Comparison of ENCODE assay signal across 8 cellular contexts in genomic region chr19:40139533-40140287, GRCh38. TPM values are rescaled to one million over a fixed set of nuclear protein-coding genes. Genes with fewer than 3 reads are reported as not detected.
DNase-seq lines count a peak whose midpoint lies in the region; ATAC-seq, FAIRE-seq and TF ChIP-seq lines count a peak whose summit lies in the region.

No MANE protein-coding gene starts in this region.

- H2AFZ ChIP-seq in keratinocyte (ENCODE audit: control insufficient read depth, low read length): no peak overlapping the region

- H3K9me1 ChIP-seq in keratinocyte (ENCODE audit: control insufficient read depth, extremely low read depth, insufficient read depth, low read length): no peaks in the 10 kb centered on the region

- H3K9ac ChIP-seq in keratinocyte (ENCODE audit: control insufficient read depth, extremely low read depth, insufficient read depth, low read length): no peak overlapping the region

- no peak overlapping the region for H3K27ac ChIP-seq in keratinocyte (ENCODE audit: control insufficient read depth, insufficient read depth, low read length)

- in situ Hi-C loops in GM13977 (cut with MboI; ENCODE audit: low pct_unique_long_range_greater_than_20kb, low sequenced_read_pairs, unreplicated experiment) (no loop called here), astrocyte of the spinal cord (cut with HindIII; ENCODE audit: low sequenced_read_pairs) (no loop called here)

- FAIRE-seq in keratinocyte (lab: Jason Lieb, UNC): peak; percentile 74

- no peak overlapping the region for H3K4me2 ChIP-seq in keratinocyte (ENCODE audit: control insufficient read depth, extremely low read depth, insufficient read depth, low read depth, low read length)

- no peak overlapping the region for H3K4me3 Mint-ChIP-seq in type B pancreatic cell

- no peaks in the 10 kb centered on the region for H3K79me2 ChIP-seq in keratinocyte (ENCODE audit: control insufficient read depth, insufficient read depth, low read length)

- H3K4me1 ChIP-seq in BE2C (no peaks in the 10 kb centered on the region), keratinocyte (ENCODE audit: control insufficient read depth, extremely low read depth, insufficient read depth, low read length) (no peaks in the 10 kb centered on the region)

- no peak for ATAC-seq in GM19452 (IDR thresholded peaks at IDR 0.05; ENCODE audit: unreplicated experiment)
- no peak for ATAC-seq in GM21381 (IDR thresholded peaks at IDR 0.05; ENCODE audit: unreplicated experiment)

- peaks cover 47% of the 10 kb centered on the region for H3K27me3 Mint-ChIP-seq in type B pancreatic cell

- H3K36me3 ChIP-seq in BE2C: no peaks in the 10 kb centered on the region
- H3K36me3 ChIP-seq in keratinocyte (ENCODE audit: control insufficient read depth in 2 of 2, extremely low read depth in 1 of 2, insufficient read depth in 2 of 2, low read length in 2 of 2): no peaks in the 10 kb centered on the region

- peaks cover 11% of the 10 kb centered on the region for H3K27me3 ChIP-seq in BE2C
- H3K27me3 ChIP-seq in keratinocyte (ENCODE audit: control insufficient read depth, extremely low read depth, insufficient read depth, low read length): peaks cover 4% of the 10 kb centered on the region

- DNase-seq in BE2C (no peak), GM13977 (ENCODE audit: low spot score) (peak; percentile 50), NCI-H2227 treated with DMSO at 0.1 percent for 48 hours (lab: John Stamatoyannopoulos, UW) (peak; percentile 96), astrocyte of the spinal cord (ENCODE audit: low read depth, low spot score) (peak; percentile 41), keratinocyte (ENCODE audit: low read depth, low spot score) (no peak), type B pancreatic cell (ENCODE audit: extremely low spot score, unreplicated experiment) (no peak)

- H3K4me1 Mint-ChIP-seq in type B pancreatic cell (ENCODE audit: unreplicated experiment): no peaks in the 10 kb centered on the region

- H3K4me3 ChIP-seq in BE2C (ENCODE audit: low read depth, low read length) (no peak overlapping the region), astrocyte of the spinal cord (ENCODE audit: low read depth, low read length) (no peak overlapping the region), keratinocyte (ENCODE audit: control insufficient read depth in 2 of 3, extremely low read depth in 1 of 3, insufficient read depth in 2 of 3, low read depth in 1 of 3, low read length in 3 of 3) (no peak overlapping the region)

- TF ChIP-seq CTCF in BE2C (IDR thresholded peaks at IDR 0.05; ENCODE audit: low read depth, low read length): peak; percentile 80
- TF ChIP-seq CTCF in GM13977 (IDR thresholded peaks at IDR 0.05; ENCODE audit: extremely low read depth, insufficient read depth, missing control alignments): peak; percentile 71
- TF ChIP-seq CTCF in astrocyte of the spinal cord (IDR thresholded peaks at IDR 0.05; ENCODE audit: low read depth, low read length): peak; percentile 58
- peak; percentile 57 to 72 (median 68) for TF ChIP-seq CTCF in keratinocyte (optimal IDR thresholded peaks at IDR 0.05 in 1 of 3, IDR thresholded peaks at IDR 0.05 in 1 of 3, conservative IDR thresholded peaks at IDR 0.05 in 1 of 3; ENCODE audit: extremely low read depth in 1 of 3, insufficient read depth in 2 of 3, low read length in 3 of 3)
- peak; percentile 82 for TF ChIP-seq CTCF in type B pancreatic cell (conservative IDR thresholded peaks at IDR 0.05)

- no peaks in the 10 kb centered on the region for H3K36me3 Mint-ChIP-seq in type B pancreatic cell

- H3K9me3 ChIP-seq in BE2C (no peaks in the 10 kb centered on the region), keratinocyte (ENCODE audit: control insufficient read depth, low read depth, low read length) (no peaks in the 10 kb centered on the region)

- no peaks in the 10 kb centered on the region for H3K9me3 Mint-ChIP-seq in type B pancreatic cell

- no peak overlapping the region for H3K27ac Mint-ChIP-seq in type B pancreatic cell

- H4K20me1 ChIP-seq in keratinocyte (ENCODE audit: control insufficient read depth, extremely low read depth, insufficient read depth, low read length): no peaks in the 10 kb centered on the region

- dilution Hi-C loops in keratinocyte (cut with MboI; ENCODE audit: extremely low pct_ligation_motif_present, low sequenced_read_pairs): no loop called here

RNA-seq across cellular contexts. Expression of gene ZNF780A, which starts 49.0 kb away (rescaled TPM):
- 2.1 TPM for polyA plus RNA-seq in BE2C (2012; ENCODE audit: insufficient read depth, insufficient read length, low read depth)
- 12.2 to 20.3 TPM (median 19.0 TPM) in 3 replicates for polyA plus RNA-seq in keratinocyte
- polyA plus RNA-seq in keratinocyte (2011; ENCODE audit: low read depth): 10.1 TPM
- 14.7 and 16.4 TPM in 2 replicates for polyA plus RNA-seq in keratinocyte (2011; cell fraction: cytosol; rRNA removed)
- polyA plus RNA-seq in keratinocyte (2011; cell fraction: nucleus; rRNA removed): 21.9 and 22.5 TPM in 2 replicates
- polyA plus RNA-seq in keratinocyte (2012; ENCODE audit: low replicate concordance): 11.3 and 15.2 TPM in 2 replicates
- polyA minus RNA-seq in keratinocyte: 0.85 to 20.9 TPM (median 7.6 TPM) in 3 replicates
- 4.8 TPM for polyA minus RNA-seq in keratinocyte (2011; cell fraction: cytosol; rRNA and poly(A)+ RNA removed)
- polyA minus RNA-seq in keratinocyte (2011; cell fraction: nucleus; rRNA and poly(A)+ RNA removed): 9.2 and 16.4 TPM in 2 replicates
- 21.2 and 24.3 TPM in 2 replicates for total RNA-seq in type B pancreatic cell (ENCODE audit: low replicate concordance)

RNA-seq across cellular contexts. Expression of gene MAP3K10, which starts 51.5 kb away (rescaled TPM):
- polyA plus RNA-seq in BE2C (2012; ENCODE audit: insufficient read depth, insufficient read length, low read depth): 24.1 TPM
- polyA plus RNA-seq in keratinocyte: 2.9 to 5.7 TPM (median 4.2 TPM) in 3 replicates
- polyA plus RNA-seq in keratinocyte (2011; ENCODE audit: low read depth): 6.7 TPM
- 1.3 and 3.9 TPM in 2 replicates for polyA plus RNA-seq in keratinocyte (2011; cell fraction: cytosol; rRNA removed)
- polyA plus RNA-seq in keratinocyte (2011; cell fraction: nucleus; rRNA removed): 14.7 and 19.5 TPM in 2 replicates
- 6.0 and 7.0 TPM in 2 replicates for polyA plus RNA-seq in keratinocyte (2012; ENCODE audit: low replicate concordance)
- polyA minus RNA-seq in keratinocyte: 5.3 to 6.6 TPM (median 6.4 TPM) in 3 replicates
- polyA minus RNA-seq in keratinocyte (2011; cell fraction: cytosol; rRNA and poly(A)+ RNA removed): 10.4 TPM
- 6.3 and 10.2 TPM in 2 replicates for polyA minus RNA-seq in keratinocyte (2011; cell fraction: nucleus; rRNA and poly(A)+ RNA removed)
- total RNA-seq in type B pancreatic cell (ENCODE audit: low replicate concordance): 16.8 and 23.4 TPM in 2 replicates

Comparison
In these comparisons a context has a peak if more than half of its experiments do, and no peak if none do; other contexts are left out.
1. DNase-seq: peak in GM13977 (single experiment), NCI-H2227 treated with DMSO at 0.1 percent for 48 hours (single experiment) and astrocyte of the spinal cord (single experiment); none in BE2C (single experiment), keratinocyte (single experiment) and type B pancreatic cell (single experiment).
2. Peak in every context shown above with its lines, with median percentiles within 50 percentile points of each other: CTCF ChIP-seq.